In the genomic region with DNA sequence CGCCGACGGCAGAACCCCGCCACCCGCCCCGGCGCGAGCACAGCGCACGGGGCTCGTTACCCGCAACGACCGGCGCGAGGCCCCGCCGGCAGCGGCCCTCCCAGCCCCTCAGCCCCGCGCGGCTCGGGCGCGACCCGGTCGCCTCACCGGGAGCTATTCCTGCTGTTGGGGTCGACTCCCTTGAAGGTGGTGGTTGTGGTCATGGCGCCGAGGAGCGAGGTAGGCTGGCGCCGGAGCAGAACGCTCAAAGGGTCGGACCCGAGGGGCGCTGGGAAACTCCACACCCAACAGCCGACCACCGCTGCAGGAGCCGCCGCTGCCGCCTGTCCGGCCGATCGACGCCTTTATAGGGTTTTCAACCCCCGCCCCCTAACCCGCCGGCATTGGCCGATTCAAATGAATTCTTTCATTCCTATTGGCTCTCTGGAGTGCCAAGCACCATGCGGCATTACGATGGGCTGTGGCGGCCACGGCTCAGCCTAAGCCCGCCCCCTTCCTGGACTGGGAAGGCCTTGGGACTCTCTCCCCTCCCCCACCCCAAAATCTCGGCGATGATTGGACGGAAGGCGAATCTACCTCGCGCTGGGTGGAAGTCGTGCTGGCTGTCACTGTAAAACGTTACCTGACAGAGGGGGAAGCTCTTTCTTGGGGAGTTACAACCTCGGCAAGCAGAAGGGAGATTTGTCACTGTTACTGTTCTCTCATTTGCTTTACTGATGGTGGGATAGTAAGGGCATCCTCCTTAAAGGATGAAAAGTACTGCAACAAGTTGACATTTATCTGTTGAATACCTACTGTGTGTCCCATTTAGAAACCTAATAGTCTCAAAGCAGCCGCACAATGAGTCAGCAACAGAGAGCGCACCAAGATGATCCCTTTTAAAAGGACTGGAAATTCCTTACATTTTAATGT, we compare ENCODE assay signal across 8 cellular contexts. TPM values are rescaled to one million over a fixed set of nuclear protein-coding genes. Genes with fewer than 3 reads are reported as not detected.
DNase-seq lines count a peak whose midpoint lies in the region; ATAC-seq and TF ChIP-seq lines count a peak whose summit lies in the region.

A gene with protein sequence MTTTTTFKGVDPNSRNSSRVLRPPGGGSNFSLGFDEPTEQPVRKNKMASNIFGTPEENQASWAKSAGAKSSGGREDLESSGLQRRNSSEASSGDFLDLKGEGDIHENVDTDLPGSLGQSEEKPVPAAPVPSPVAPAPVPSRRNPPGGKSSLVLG (minus strand): TSS at position 318 of the 912 bp plus-strand sequence. CDS start 115 bp downstream, at position 203.

- H3K4me3 Mint-ChIP-seq in activated naive CD8-positive, alpha-beta T cell = peak within 1 kb of the TSS; percentile 91

- peaks cover 5% of the 10 kb centered on the region for H3K36me3 Mint-ChIP-seq in activated naive CD8-positive, alpha-beta T cell

- peak; percentile 92 for ATAC-seq in HG02623 (IDR thresholded peaks at IDR 0.05; ENCODE audit: unreplicated experiment)

- peak within 1 kb of the TSS; percentile 92 for H3K4me3 ChIP-seq in ovary
- peak within 1 kb of the TSS; percentile 30 to 63 (median 39) for H3K4me3 ChIP-seq in thyroid gland (replicated peaks in 1 of 3)

- H3K27me3 ChIP-seq in ovary (no peaks in the 10 kb centered on the region), thyroid gland (no peaks in the 10 kb centered on the region)

- H3K27ac Mint-ChIP-seq in activated naive CD8-positive, alpha-beta T cell = peak within 1 kb of the TSS; percentile 83

- H3K27me3 Mint-ChIP-seq in activated naive CD8-positive, alpha-beta T cell = no peaks in the 10 kb centered on the region

- WGBS in ovary, 3 donors = 1 to 2% (median 2%) methylated on average over 53 to 67 of the region's 67 CpGs
- WGBS in thyroid gland, 2 donors = 5 to 13% methylated on average over 12 to 29 of the region's 67 CpGs

- TF ChIP-seq CTCF in GM10248 (IDR thresholded peaks at IDR 0.05; ENCODE audit: control extremely low read depth, extremely low read depth, low read depth, missing control alignments) (no peak), ovary (IDR thresholded peaks at IDR 0.05) (peak in 1 of 3 donors; percentile 44), thyroid gland (IDR thresholded peaks at IDR 0.05) (peak in 1 of 6 experiments; percentile 8)

- H3K36me3 ChIP-seq in ovary (no peaks in the 10 kb centered on the region), thyroid gland (no peaks in the 10 kb centered on the region)

- peaks cover 31% of the 10 kb centered on the region for H3K4me1 Mint-ChIP-seq in activated naive CD8-positive, alpha-beta T cell (ENCODE audit: low read depth)

- POLR2A ChIA-PET in GM10248 (lab: Yijun Ruan, JAX) = interaction anchor here (0.5 to 1.5 kb wide), 17 partner anchors 10 to 362 kb away, joined by 3 to 20 read pairs (median 4); a partner anchor contains a TSS

- TF ChIP-seq POLR2A in ovary (IDR thresholded peaks at IDR 0.05) = peak; percentile 99
- TF ChIP-seq POLR2A in thyroid gland (IDR thresholded peaks at IDR 0.05) = peak; percentile 94 to 99

- peak; percentile 99 for DNase-seq in GM10248 (ENCODE audit: extremely low spot score)
- peak; percentile 97 for DNase-seq in NCI-H1105 (lab: John Stamatoyannopoulos, UW)
- DNase-seq in SKM-1 treated with dmso at 0.1 percent for 144 hours (lab: John Stamatoyannopoulos, UW; ENCODE audit: unreplicated experiment) = peak; percentile 93
- peak; percentile 91 to 99 (median 96) for DNase-seq in head of caudate nucleus
- peak; percentile 96 to 99 (median 98) for DNase-seq in ovary
- peak; percentile 99 for DNase-seq in thyroid gland

- no peaks in the 10 kb centered on the region for H3K9me3 ChIP-seq in ovary
- H3K9me3 ChIP-seq in thyroid gland = no peaks in the 10 kb centered on the region

- H3K4me1 ChIP-seq in ovary (ENCODE audit: insufficient read depth) (peaks cover 1% of the 10 kb centered on the region), thyroid gland (peaks cover 10 to 12% of the 10 kb centered on the region in 2 donors)

- H3K27ac ChIP-seq in ovary (peak within 1 kb of the TSS in 1 of 2 donors; percentile 16), thyroid gland (peak within 1 kb of the TSS in 1 of 3 donors; percentile 11)

- intact Hi-C loops in head of caudate nucleus (cut with DNase I) = loop anchor here (5.0 kb wide), 1 partner anchor 37 kb away; no protein-coding TSS in a partner anchor
- intact Hi-C loops in ovary (cut with DNase I) = loop anchor here in 1 of 4 donors (5.0 kb wide), 1 partner anchor 1398 kb away; no protein-coding TSS in a partner anchor
- intact Hi-C loops in thyroid gland (cut with DNase I) = no loop called here

- H3K9me3 Mint-ChIP-seq in activated naive CD8-positive, alpha-beta T cell (ENCODE audit: low read depth) = no peaks in the 10 kb centered on the region

- CTCF ChIA-PET in GM10248 (lab: Yijun Ruan, JAX) = interaction anchor here (1.0 to 1.6 kb wide), 5 partner anchors 9 to 47 kb away, joined by 3 to 7 read pairs (median 6); a partner anchor contains a TSS

- no peak for TF ChIP-seq EP300 in ovary (IDR thresholded peaks at IDR 0.05)

RNA-seq across cellular contexts. Expression of the gene that starts here (rescaled TPM):
- total RNA-seq in ovary = 10 to 100 TPM; 12.9 to 46.4 (median 20.2) TPM
- 10 to 100 TPM; 20.0 to 54.5 TPM for polyA plus RNA-seq in ovary
- 10 to 100 TPM; 15.1 to 23.4 (median 17.7) TPM for total RNA-seq in thyroid gland
